In the genomic region with DNA sequence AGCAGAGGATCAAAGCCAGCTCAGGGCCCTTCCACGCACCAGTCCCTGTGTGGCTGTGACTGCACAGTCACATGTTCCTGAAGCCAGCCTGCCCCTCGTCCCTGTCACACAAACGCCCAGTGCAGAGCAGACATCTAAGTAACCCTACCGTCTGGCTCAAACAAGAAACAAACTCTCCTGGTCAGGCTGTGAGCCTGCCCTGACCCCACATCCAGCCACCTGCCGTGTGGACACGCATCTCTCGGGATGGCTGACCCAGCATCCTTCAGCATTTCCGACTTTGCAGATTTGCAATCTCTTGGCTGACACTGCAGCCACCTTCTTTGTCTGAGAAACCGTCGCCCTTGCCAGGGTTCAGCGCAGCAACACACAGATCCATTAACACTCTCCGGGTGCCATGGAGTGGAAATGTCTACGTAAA, we compare ENCODE assay signal across 12 cellular contexts.
"Had no signal": no experiment of that assay in that cellular context is flagged by ENCODE, and none has a peak within 500 bp of the region (broad histone marks: within the 10 kb centered on the region; RNA-seq: fewer than 3 reads in every experiment).

No MANE protein-coding gene starts in this region.

- DNase-seq: activated CD4-positive, alpha-beta memory T cell treated with anti-CD3 and anti-CD28 coated beads for 36 hours; activated CD4-positive, CD25-positive, alpha-beta regulatory T cell treated with anti-CD3 and anti-CD28 coated beads, Interleukin-2, amount 50 U/mL, for 72 hours; activated gamma-delta T cell; activated naive CD8-positive, alpha-beta T cell treated with anti-CD3 and anti-CD28 coated beads for 36 hours; activated T-cell treated with anti-CD3 and anti-CD28 coated beads, Interleukin-2, amount 50 U/mL, for 48 hours; foreskin melanocyte; mammary epithelial cell; ovary; stimulated activated naive CD4-positive, alpha-beta T cell treated with Interleukin-2 at 50 U/mL for 16 hours had no signal

- H3K4me3 ChIP-seq: breast epithelium, ovary, SJSA1, suprapubic skin had no signal

- H3K27ac ChIP-seq: breast epithelium, ovary, SJSA1, suprapubic skin had no signal

- H3K9me3 ChIP-seq: ovary had no signal

- H3K4me1 ChIP-seq: breast epithelium, SJSA1, suprapubic skin had no signal

- H3K27me3 ChIP-seq: breast epithelium, ovary, SJSA1, suprapubic skin had no signal

- H3K36me3 ChIP-seq: breast epithelium, ovary, SJSA1, suprapubic skin had no signal
